21 cellular contexts compared by ENCODE assay signal in genomic region chr9:132201139-132201538, GRCh38. TPM values are rescaled to one million over a fixed set of nuclear protein-coding genes. Genes with fewer than 3 reads are reported as not detected.
DNase-seq lines count a peak whose midpoint lies in the region; ATAC-seq and TF ChIP-seq lines count a peak whose summit lies in the region.
"Had no signal": no experiment of that assay in that cellular context is flagged by ENCODE, and none has a peak within 500 bp of the region (broad histone marks: within the 10 kb centered on the region; RNA-seq: fewer than 3 reads in every experiment).

No MANE protein-coding gene starts in this region.

- DNase-seq in NCI-H748 (lab: John Stamatoyannopoulos, UW; ENCODE audit: unreplicated experiment), result peak; percentile 66
- DNase-seq in NCI-H748 treated with DMSO at 0.1 percent for 48 hours (lab: John Stamatoyannopoulos, UW), result no peak
- peak; percentile 90 for DNase-seq in NCI-H345 (lab: John Stamatoyannopoulos, UW)
- peak; percentile 78 to 88 for DNase-seq in left lung
- DNase-seq in vagina (ENCODE audit: extremely low spot score in 2 of 2), result no peak
- no peak for DNase-seq in activated CD4-positive, alpha-beta T cell treated with anti-CD3 and anti-CD28 coated beads, Interleukin-2, amount 10 ng/mL, durations not matched to agents 24 days and 14 days
- no peak for DNase-seq in pons (ENCODE audit: low spot score)
- DNase-seq: activated CD8-positive, alpha-beta T cell treated with anti-CD3 and anti-CD28 coated beads for 36 hours; activated naive CD8-positive, alpha-beta T cell treated with anti-CD3 and anti-CD28 coated beads, Interleukin-2, amount 50 U/mL, for 24 hours; activated T-cell treated with anti-CD3 and anti-CD28 coated beads, Interleukin-2, amount 50 U/mL, for 72 hours; dorsolateral prefrontal cortex; stimulated activated CD4-positive, alpha-beta T cell treated with anti-CD3 and anti-CD28 coated beads, Interleukin-4, amount 100 ng/mL, for 4 hours; stimulated activated CD8-positive, alpha-beta memory T cell treated with anti-CD3 and anti-CD28 coated beads, Interleukin-4, amount 100 ng/mL, for 48 hours; T-cell had no signal

- H3K9me3 ChIP-seq in left lung (no peaks in the 10 kb centered on the region), vagina (no peaks in the 10 kb centered on the region)
- H3K9me3 ChIP-seq: thoracic aorta had no signal

- H3K4me3 ChIP-seq in left lung (no peak overlapping the region), vagina (no peak overlapping the region)
- H3K4me3 ChIP-seq: BLaER1 treated with 17β-estradiol and CSF1 and Interleukin-3, amounts not matched to agents 10 nM and 100 nM; dorsolateral prefrontal cortex; skin epidermis; thoracic aorta had no signal

- no peaks in the 10 kb centered on the region for H3K9me3 Mint-ChIP-seq in activated CD4-positive, alpha-beta T cell treated with anti-CD3 and anti-CD28 coated beads, Interleukin-2, amount 10 ng/mL, durations not matched to agents 24 days and 14 days
- H3K9me3 Mint-ChIP-seq: activated naive CD8-positive, alpha-beta T cell treated with anti-CD3 and anti-CD28 coated beads, Interleukin-2, amount 50 U/mL, for 24 hours had no signal

- TF ChIP-seq POLR2A in vagina (IDR thresholded peaks at IDR 0.05), result no peak

- no peaks in the 10 kb centered on the region for H3K36me3 Mint-ChIP-seq in activated CD4-positive, alpha-beta T cell treated with anti-CD3 and anti-CD28 coated beads, Interleukin-2, amount 10 ng/mL, durations not matched to agents 24 days and 14 days (ENCODE audit: low read depth)
- H3K36me3 Mint-ChIP-seq: IgD-negative memory B cell had no signal

- peaks cover 0 to 27% of the 10 kb centered on the region in 2 donors for H3K27me3 ChIP-seq in left lung
- no peaks in the 10 kb centered on the region for H3K27me3 ChIP-seq in vagina
- H3K27me3 ChIP-seq: BLaER1 treated with 17β-estradiol and CSF1 and Interleukin-3, amounts not matched to agents 10 nM and 100 nM had no signal

- H3K4me1 ChIP-seq in left lung, result no peaks in the 10 kb centered on the region
- H3K4me1 ChIP-seq in vagina, result no peaks in the 10 kb centered on the region
- H3K4me1 ChIP-seq: parathyroid adenoma had no signal

- ATAC-seq in left lung (peak; percentile 99), GM19395 (IDR thresholded peaks at IDR 0.05; ENCODE audit: unreplicated experiment) (no peak)
- ATAC-seq: activated CD8-positive, alpha-beta T cell treated with anti-CD3 and anti-CD28 coated beads for 36 hours; activated naive CD8-positive, alpha-beta T cell treated with anti-CD3 and anti-CD28 coated beads, Interleukin-2, amount 50 U/mL, for 24 hours; activated T-cell treated with anti-CD3 and anti-CD28 coated beads, Interleukin-2, amount 50 U/mL, for 72 hours; left lobe of liver; T-cell had no signal

- H3K4me1 Mint-ChIP-seq in activated CD4-positive, alpha-beta T cell treated with anti-CD3 and anti-CD28 coated beads, Interleukin-2, amount 10 ng/mL, durations not matched to agents 24 days and 14 days, result no peaks in the 10 kb centered on the region
- H3K4me1 Mint-ChIP-seq: activated naive CD8-positive, alpha-beta T cell treated with anti-CD3 and anti-CD28 coated beads, Interleukin-2, amount 50 U/mL, for 24 hours; IgD-negative memory B cell; T-cell had no signal

- H3K36me3 ChIP-seq in left lung, result no peaks in the 10 kb centered on the region
- H3K36me3 ChIP-seq in vagina, result no peaks in the 10 kb centered on the region
- H3K36me3 ChIP-seq: thoracic aorta had no signal

- no peak overlapping the region for H3K4me3 Mint-ChIP-seq in activated CD4-positive, alpha-beta T cell treated with anti-CD3 and anti-CD28 coated beads, Interleukin-2, amount 10 ng/mL, durations not matched to agents 24 days and 14 days
- H3K4me3 Mint-ChIP-seq: activated CD8-positive, alpha-beta T cell treated with anti-CD3 and anti-CD28 coated beads for 36 hours; activated naive CD8-positive, alpha-beta T cell treated with anti-CD3 and anti-CD28 coated beads, Interleukin-2, amount 50 U/mL, for 24 hours; activated T-cell treated with anti-CD3 and anti-CD28 coated beads, Interleukin-2, amount 50 U/mL, for 72 hours; T-cell had no signal

- intact Hi-C loops in left lung (cut with DNase I), result no loop called here
- intact Hi-C loops in vagina (cut with DNase I), result no loop called here
- intact Hi-C loops in activated CD4-positive, alpha-beta T cell treated with anti-CD3 and anti-CD28 coated beads, Interleukin-2, amount 10 ng/mL, durations not matched to agents 24 days and 14 days (cut with micrococcal nuclease), result no loop called here

- peaks cover 1% of the 10 kb centered on the region for H3K27me3 Mint-ChIP-seq in activated CD4-positive, alpha-beta T cell treated with anti-CD3 and anti-CD28 coated beads, Interleukin-2, amount 10 ng/mL, durations not matched to agents 24 days and 14 days

- H3K27ac Mint-ChIP-seq in activated CD4-positive, alpha-beta T cell treated with anti-CD3 and anti-CD28 coated beads, Interleukin-2, amount 10 ng/mL, durations not matched to agents 24 days and 14 days, result no peak overlapping the region
- H3K27ac Mint-ChIP-seq: activated CD8-positive, alpha-beta T cell treated with anti-CD3 and anti-CD28 coated beads for 36 hours; activated naive CD8-positive, alpha-beta T cell treated with anti-CD3 and anti-CD28 coated beads, Interleukin-2, amount 50 U/mL, for 24 hours; activated T-cell treated with anti-CD3 and anti-CD28 coated beads, Interleukin-2, amount 50 U/mL, for 72 hours; IgD-negative memory B cell; T-cell had no signal

- no peak overlapping the region for H3K27ac ChIP-seq in left lung
- H3K27ac ChIP-seq in vagina, result no peak overlapping the region
- H3K27ac ChIP-seq: BLaER1 treated with 17β-estradiol and CSF1 and Interleukin-3, amounts not matched to agents 10 nM and 100 nM; parathyroid adenoma; skin epidermis; thoracic aorta had no signal

- TF ChIP-seq CTCF in left lung (IDR thresholded peaks at IDR 0.05), result no peak
- no peak for TF ChIP-seq CTCF in vagina (IDR thresholded peaks at IDR 0.05)

RNA-seq across cellular contexts. Expression of gene NTNG2, which starts 39.3 kb away (rescaled TPM):
- total RNA-seq in left lung, result 1 to 10 TPM; 1.5 to 4.6 TPM
- 0.98 TPM for total RNA-seq in vagina
- total RNA-seq in activated CD4-positive, alpha-beta T cell treated with anti-CD3 and anti-CD28 coated beads, Interleukin-2, amount 10 ng/mL, durations not matched to agents 24 days and 14 days, result 1.6 and 1.7 TPM in 2 replicates

Comparison
In these comparisons a context has a peak if more than half of its experiments do, and no peak if none do; other contexts are left out.
1. DNase-seq: peak in NCI-H748 (single experiment), NCI-H345 (single experiment) and left lung (2 of 2); none in NCI-H748 treated with DMSO at 0.1 percent for 48 hours (single experiment), vagina (0 of 2), activated CD4-positive, alpha-beta T cell treated with anti-CD3 and anti-CD28 coated beads, Interleukin-2, amount 10 ng/mL, durations not matched to agents 24 days and 14 days (single experiment) and pons (single experiment).